Comparison of ENCODE assay signal across 10 cellular contexts in genomic region chr3:97882975-97883598, GRCh38.
DNase-seq lines count a peak whose midpoint lies in the region; ATAC-seq, FAIRE-seq and TF ChIP-seq lines count a peak whose summit lies in the region.
"Had no signal": no experiment of that assay in that cellular context is flagged by ENCODE, and none has a peak within 500 bp of the region (broad histone marks: within the 10 kb centered on the region; RNA-seq: fewer than 3 reads in every experiment).

No MANE protein-coding gene starts in this region.

- no peaks in the 10 kb centered on the region for H3K27me3 ChIP-seq in K562 (ENCODE audit: control insufficient read depth in 2 of 2, insufficient read depth in 2 of 2, low read length in 2 of 2)
- H3K27me3 ChIP-seq in osteoblast (ENCODE audit: insufficient read depth, low read length): no peaks in the 10 kb centered on the region
- H3K27me3 ChIP-seq in Peyer's patch: no peaks in the 10 kb centered on the region
- H3K27me3 ChIP-seq: neutrophil, uterus had no signal

- no peaks in the 10 kb centered on the region for H3K9me1 ChIP-seq in K562 (ENCODE audit: control insufficient read depth, insufficient read depth, low read length)

- no peaks in the 10 kb centered on the region; a peak in 1 of 5 replicates for H3K4me1 ChIP-seq in K562 (replicated peaks in 1 of 2; ENCODE audit: control insufficient read depth in 2 of 2, insufficient read depth in 2 of 2, low read length in 2 of 2)
- peaks cover 9% of the 10 kb centered on the region for H3K4me1 ChIP-seq in osteoblast (ENCODE audit: insufficient read depth, low read length)
- H3K4me1 ChIP-seq in Peyer's patch: peaks cover 0 to 7% (median 0%) of the 10 kb centered on the region in 4 donors
- H3K4me1 ChIP-seq: uterus had no signal

- H4K20me1 ChIP-seq in K562 (replicated peaks; ENCODE audit: control insufficient read depth, insufficient read depth, low read length) (no peaks in the 10 kb centered on the region), osteoblast (ENCODE audit: insufficient read depth, low read length) (no peaks in the 10 kb centered on the region)

- in situ Hi-C loops in K562 (cut with MboI): no loop called here

- ATAC-seq in K562: no peak
- ATAC-seq in GM19035 (IDR thresholded peaks at IDR 0.05; ENCODE audit: unreplicated experiment): no peak

- H3K27ac ChIP-seq in K562 (ENCODE audit: extremely low read depth, low read depth, low read length) (no peak overlapping the region), osteoblast (ENCODE audit: low read depth, low read length) (no peak overlapping the region), Peyer's patch (no peak overlapping the region)
- H3K27ac ChIP-seq: neutrophil had no signal

- H3K4me2 ChIP-seq in K562 (ENCODE audit: insufficient read depth, low read length): no peak overlapping the region
- no peak overlapping the region for H3K4me2 ChIP-seq in osteoblast (ENCODE audit: insufficient read depth, low read length)

- FAIRE-seq in K562 (lab: Jason Lieb, UNC): no peak

- H3K9ac ChIP-seq in K562 (ENCODE audit: insufficient read depth in 1 of 2, low read depth in 2 of 2, low read length in 2 of 2): no peak overlapping the region

- TF ChIP-seq EP300 in K562 (IDR thresholded peaks at IDR 0.05; ENCODE audit: low read length): no peak

- CTCF ChIA-PET in K562 (lab: Yijun Ruan, JAX; ENCODE audit: low intra/inter-chr PET ratio): no interaction called here

- intact Hi-C loops in K562 (cut with micrococcal nuclease): no loop called here

- TF ChIP-seq POLR2A in K562 (conservative IDR thresholded peaks at IDR 0.05) (no peak), Peyer's patch (IDR thresholded peaks at IDR 0.05) (no peak)

- no peaks in the 10 kb centered on the region for H3K9me3 ChIP-seq in K562 (replicated peaks; ENCODE audit: control insufficient read depth, insufficient read depth, low read depth, low read length)
- H3K9me3 ChIP-seq in osteoblast (ENCODE audit: low read depth, low read length): no peaks in the 10 kb centered on the region
- H3K9me3 ChIP-seq in Peyer's patch: no peaks in the 10 kb centered on the region
- H3K9me3 ChIP-seq: neutrophil, uterus had no signal

- TF ChIP-seq RAD21 in K562 (CRISPR knock-in tag; conservative IDR thresholded peaks at IDR 0.05 in 1 of 2, IDR thresholded peaks at IDR 0.05 in 1 of 2): no peak

- H3K4me3 ChIP-seq in K562: no peak overlapping the region
- no peak overlapping the region for H3K4me3 ChIP-seq in osteoblast (ENCODE audit: insufficient read depth, low read length)
- H3K4me3 ChIP-seq in Peyer's patch: no peak overlapping the region
- H3K4me3 ChIP-seq: uterus had no signal

- H3K36me3 ChIP-seq in K562 (ENCODE audit: control insufficient read depth, insufficient read depth, low read length) (no peaks in the 10 kb centered on the region), osteoblast (ENCODE audit: insufficient read depth, low read length) (no peaks in the 10 kb centered on the region), Peyer's patch (peaks cover 0 to 28% (median 0%) of the 10 kb centered on the region in 3 donors)
- H3K36me3 ChIP-seq: neutrophil, uterus had no signal

- no peaks in the 10 kb centered on the region for H3K79me2 ChIP-seq in K562 (ENCODE audit: control insufficient read depth, insufficient read depth, low read length)
- no peaks in the 10 kb centered on the region for H3K79me2 ChIP-seq in osteoblast (ENCODE audit: insufficient read depth, low read length)

- 3% methylated on average over 5 of the region's 5 CpGs for WGBS in K562 (ENCODE audit: insufficient coverage, low coverage, missing lambda C conversion rate)

- peak; percentile 65 for DNase-seq in EH (ENCODE audit: low read depth)
- DNase-seq in M059J (ENCODE audit: low read depth): peak; percentile 87
- peak in 1 of 4 experiments; percentile 1 for DNase-seq in K562 (ENCODE audit: extremely low read depth in 1 of 4, low spot score in 3 of 4)
- peak; percentile 26 for DNase-seq in osteoblast (ENCODE audit: insufficient read length, low spot score, missing footprints)
- no peak for DNase-seq in GM10266 (ENCODE audit: extremely low spot score)
- DNase-seq in Peyer's patch: no peak
- DNase-seq: cortex of kidney, uterus had no signal

- H2AFZ ChIP-seq in K562 (ENCODE audit: low read depth, low read length) (no peak overlapping the region), osteoblast (ENCODE audit: low read length) (no peak overlapping the region)

- no TSS peak for BruUV-seq in K562 (replicated peaks; lab: Mats Ljungman, UMichigan)

- TF ChIP-seq CTCF in K562 (IDR thresholded peaks at IDR 0.05 in 2 of 3, conservative IDR thresholded peaks at IDR 0.05 in 1 of 3; ENCODE audit: insufficient read depth in 2 of 3, low read depth in 1 of 3, low read length in 3 of 3) (no peak), osteoblast (IDR thresholded peaks at IDR 0.05; ENCODE audit: extremely low read depth, low read depth, low read length) (no peak), GM10266 (IDR thresholded peaks at IDR 0.05; ENCODE audit: control insufficient read depth, insufficient read depth, low read depth, missing control alignments) (no peak), Peyer's patch (IDR thresholded peaks at IDR 0.05) (no peak)

- POLR2A ChIA-PET in K562 (lab: Yijun Ruan, JAX): interaction anchor here (1.0 kb wide), 1 partner anchor 68 kb away, joined by 3 read pairs; no protein-coding TSS in a partner anchor

TF ChIP-seq in K562, 482 proteins besides CTCF, POLR2A, EP300 and RAD21:
- TF ChIP-seq HMBOX1 (IDR thresholded peaks at IDR 0.05) (peak; percentile 92), NFIC (IDR thresholded peaks at IDR 0.05) (peak; percentile 44; the same call in 1 of the 2 replicates), PHF20 (IDR thresholded peaks at IDR 0.05; ENCODE audit: partially characterized antibody) (no peak)

Comparison
In these comparisons a context has a peak if more than half of its experiments do, and no peak if none do; other contexts are left out.
1. DNase-seq: peak in EH (single experiment), M059J (single experiment) and osteoblast (single experiment); none in GM10266 (single experiment) and Peyer's patch (0 of 3).